In genomic region chr14:74084277-74085046, GRCh38 we compare ENCODE assay signal across 8 cellular contexts. TPM values are rescaled to one million over a fixed set of nuclear protein-coding genes. Genes with fewer than 3 reads are reported as not detected.
DNase-seq lines count a peak whose midpoint lies in the region; ATAC-seq, FAIRE-seq and TF ChIP-seq lines count a peak whose summit lies in the region.

TSS of gene ALDH6A1 (minus strand) at chr14:74084453. CDS start at chr14:74084394, 59 bp downstream.
TSS of gene LIN52 (plus strand) at chr14:74084956. CDS start at chr14:74084975, 19 bp downstream.

- H3K9me2 ChIP-seq in OCI-LY1 (ENCODE audit: low read depth, low read length) = no peaks in the 10 kb centered on the region

- H3K9ac ChIP-seq in OCI-LY1 (ENCODE audit: low read length) = peak within 1 kb of the TSS; percentile 85

- H2AFZ ChIP-seq in OCI-LY1 (ENCODE audit: low read length) = no peak within 1 kb of the TSS

- FAIRE-seq in endometrium (lab: Jason Lieb, UNC) = peak; percentile 100

- TF ChIP-seq CTCF in OCI-LY1 (IDR thresholded peaks at IDR 0.05; ENCODE audit: low read length) = peak; percentile 15; the same call in 1 of the 2 replicates

- peak; percentile 99 for DNase-seq in DMS 273 treated with DMSO at 0.1 percent for 48 hours (lab: John Stamatoyannopoulos, UW)
- DNase-seq in HuH-7 (ENCODE audit: low spot score) = peak; percentile 96
- DNase-seq in activated CD8-positive, alpha-beta memory T cell treated with anti-CD3 and anti-CD28 coated beads, Interleukin-2, amount 50 U/mL, for 4 hours = peak; percentile 100
- DNase-seq in stimulated activated CD8-positive, alpha-beta memory T cell treated with anti-CD3 and anti-CD28 coated beads, Interleukin-15, amount 100 ng/mL, for 4 hours (ENCODE audit: low read depth in 2 of 2) = peak; percentile 100

- peak; percentile 90 for ATAC-seq in GM21515 (IDR thresholded peaks at IDR 0.05; ENCODE audit: unreplicated experiment)

- H3K36me3 ChIP-seq in OCI-LY1 (ENCODE audit: insufficient read depth, low read length) = no peaks in the 10 kb centered on the region
- no peaks in the 10 kb centered on the region for H3K36me3 ChIP-seq in mesodermal cell (ENCODE audit: control insufficient read depth, insufficient read depth, low read length)

- H3K4me1 ChIP-seq in OCI-LY1 (ENCODE audit: insufficient read depth, low read length, severe bottlenecking) (peaks cover 24% of the 10 kb centered on the region), mesodermal cell (ENCODE audit: control insufficient read depth, insufficient read depth, low read length, poor library complexity, severe bottlenecking) (peaks cover 4% of the 10 kb centered on the region)

- H3K4me2 ChIP-seq in OCI-LY1 (ENCODE audit: low read length) = peak within 1 kb of the TSS; percentile 95

- no peaks in the 10 kb centered on the region for H4K20me1 ChIP-seq in OCI-LY1 (ENCODE audit: insufficient read depth, low read length)

- H3K4me3 ChIP-seq in OCI-LY1 (ENCODE audit: low read depth, low read length, poor library complexity, severe bottlenecking) (peak within 1 kb of the TSS; percentile 86), mesodermal cell (ENCODE audit: extremely low read depth, insufficient read depth, low read length, poor library complexity, severe bottlenecking) (peak within 1 kb of the TSS; percentile 81)

- H3K79me2 ChIP-seq in OCI-LY1 (ENCODE audit: insufficient read depth, low read length) = peaks cover 23% of the 10 kb centered on the region; the same call in 1 of the 2 replicates

- no peaks in the 10 kb centered on the region for H3K9me3 ChIP-seq in OCI-LY1 (ENCODE audit: low read length)
- no peaks in the 10 kb centered on the region for H3K9me3 ChIP-seq in mesodermal cell (ENCODE audit: control insufficient read depth, low read length)

- no peaks in the 10 kb centered on the region for H3K27me3 ChIP-seq in OCI-LY1 (ENCODE audit: insufficient read depth, low read length)

- H3K27ac ChIP-seq in OCI-LY1 (ENCODE audit: low read depth, low read length, poor library complexity, severe bottlenecking) (no peak within 1 kb of the TSS), mesodermal cell (ENCODE audit: low read depth, low read length, severe bottlenecking) (peak within 1 kb of the TSS; percentile 88)

- 0 to 1% methylated on average over 25 to 30 of the region's 46 CpGs for WGBS in mesodermal cell (ENCODE audit: insufficient coverage in 2 of 2), 2 experiments

- H3F3A ChIP-seq in OCI-LY1 (ENCODE audit: insufficient read depth, low read length) = no peaks in the 10 kb centered on the region

RNA-seq across cellular contexts. Expression of gene ALDH6A1, which starts in this region (rescaled TPM):
- polyA plus RNA-seq in mesodermal cell (2013, experiment 1 of 2) = 17.7 TPM
- polyA plus RNA-seq in mesodermal cell (2013, experiment 2 of 2) = 16.3 TPM

RNA-seq across cellular contexts. Expression of gene LIN52, which starts in this region (rescaled TPM):
- 9.6 TPM for polyA plus RNA-seq in mesodermal cell (2013, experiment 1 of 2)
- 8.1 TPM for polyA plus RNA-seq in mesodermal cell (2013, experiment 2 of 2)
